ENCODE assay signal across 9 cellular contexts in the genomic region with DNA sequence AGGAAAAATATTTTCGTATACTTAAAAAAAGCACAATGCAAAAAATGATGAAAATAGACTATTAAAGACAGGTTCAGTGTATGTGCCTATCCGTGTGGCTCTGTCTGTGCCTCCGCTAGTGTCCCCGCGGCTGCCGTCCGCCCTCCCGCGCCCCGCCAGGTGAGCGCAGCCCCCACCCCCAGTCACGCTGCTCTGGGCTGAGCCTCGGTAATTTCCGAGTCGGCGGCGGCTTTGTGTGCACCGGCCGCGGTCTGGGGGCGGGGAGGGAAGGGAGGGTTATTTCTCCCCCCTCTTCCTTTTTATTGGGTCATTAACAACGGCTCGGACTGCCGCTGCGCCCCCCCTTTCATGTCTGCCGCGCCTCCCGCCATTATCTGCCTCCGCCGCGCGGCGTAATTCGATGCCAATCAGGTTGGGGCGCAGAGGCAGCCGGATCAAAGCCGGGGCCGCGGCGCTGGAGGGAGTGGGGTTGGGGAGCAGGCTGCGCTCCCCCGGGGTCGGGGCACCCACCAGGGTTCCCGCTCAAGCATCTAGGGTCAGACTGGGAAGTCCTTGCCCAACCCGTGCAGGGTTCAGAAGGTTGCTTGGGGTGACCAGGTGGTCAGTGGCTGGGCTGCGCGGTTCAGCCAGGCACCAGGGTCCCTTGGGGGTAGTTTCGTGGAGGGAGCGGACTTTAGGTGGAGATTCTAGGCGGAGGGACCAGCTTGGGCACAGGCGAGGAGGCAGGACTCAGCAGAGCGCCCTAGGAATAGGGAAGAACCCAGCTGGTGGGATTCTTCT. TPM values are rescaled to one million over a fixed set of nuclear protein-coding genes. Genes with fewer than 3 reads are reported as not detected.
DNase-seq lines count a peak whose midpoint lies in the region; ATAC-seq and TF ChIP-seq lines count a peak whose summit lies in the region.
"Had no signal": no experiment of that assay in that cellular context is flagged by ENCODE, and none has a peak within 500 bp of the region (broad histone marks: within the 10 kb centered on the region; RNA-seq: fewer than 3 reads in every experiment).

No MANE protein-coding gene starts in this region.

- intact Hi-C loops in CD4-positive, alpha-beta memory T cell (cut with micrococcal nuclease), result no loop called here

- H3K4me1 Mint-ChIP-seq in T-helper 17 cell (peaks cover 17% of the 10 kb centered on the region), type B pancreatic cell (ENCODE audit: unreplicated experiment) (peaks cover 61% of the 10 kb centered on the region)
- peaks cover 6 to 24% (median 7%) of the 10 kb centered on the region in 4 donors for H3K4me1 Mint-ChIP-seq in CD4-positive, alpha-beta memory T cell

- H3K27me3 Mint-ChIP-seq in T-helper 17 cell (peaks cover 52% of the 10 kb centered on the region), type B pancreatic cell (peaks cover 44% of the 10 kb centered on the region)
- peaks cover 15 to 32% of the 10 kb centered on the region in 2 donors for H3K27me3 Mint-ChIP-seq in CD4-positive, alpha-beta memory T cell

- H3K4me1 ChIP-seq in CD4-positive, alpha-beta memory T cell (ENCODE audit: insufficient read depth, low read length), result peaks cover 13% of the 10 kb centered on the region

- no peaks in the 10 kb centered on the region for H3K36me3 ChIP-seq in CD4-positive, alpha-beta memory T cell (ENCODE audit: insufficient read depth, low read length)

- no peaks in the 10 kb centered on the region for H3K9me3 ChIP-seq in T-helper 17 cell (ENCODE audit: control insufficient read depth, low read length, poor library complexity, severe bottlenecking)
- H3K9me3 ChIP-seq in CD4-positive, alpha-beta memory T cell (ENCODE audit: control insufficient read depth in 1 of 2, low read length in 2 of 2), result no peaks in the 10 kb centered on the region

- DNase-seq in stimulated activated CD4-positive, alpha-beta T cell treated with anti-CD3 and anti-CD28 coated beads, Interleukin-15, amount 100 ng/mL, for 24 hours, result peak; percentile 25
- no peak for DNase-seq in stimulated activated CD4-positive, alpha-beta T cell treated with anti-CD3 and anti-CD28 coated beads, Interleukin-2, amount 100 ng/mL, for 48 hours
- DNase-seq in T-helper 17 cell (no peak), iPS-NIHi7 (ENCODE audit: extremely low spot score) (peak; percentile 60), type B pancreatic cell (ENCODE audit: extremely low spot score, unreplicated experiment) (no peak), NCI-H2029 treated with DMSO at 0.1 percent for 48 hours (lab: John Stamatoyannopoulos, UW) (no peak)
- no peak for DNase-seq in CD4-positive, alpha-beta memory T cell

- peaks cover 9% of the 10 kb centered on the region for H3K36me3 Mint-ChIP-seq in T-helper 17 cell (ENCODE audit: low read depth)
- H3K36me3 Mint-ChIP-seq in type B pancreatic cell, result no peaks in the 10 kb centered on the region
- H3K36me3 Mint-ChIP-seq in CD4-positive, alpha-beta memory T cell, result no peaks in the 10 kb centered on the region

- peaks cover 24% of the 10 kb centered on the region for H3K27me3 ChIP-seq in CD4-positive, alpha-beta memory T cell (ENCODE audit: insufficient read depth, low read length)

- CTCF ChIA-PET in CD4-positive, alpha-beta memory T cell (lab: Charles Lee; ENCODE audit: partially characterized antibody), result interaction anchor here (0.6 kb wide), 1 partner anchor 621 kb away, joined by 3 read pairs; no protein-coding TSS in a partner anchor

- H3K4me3 Mint-ChIP-seq in T-helper 17 cell, result peak overlapping the region; percentile 71
- peak overlapping the region; percentile 81 for H3K4me3 Mint-ChIP-seq in type B pancreatic cell
- peak overlapping the region in 4 of 8 donors; percentile 21 to 76 (median 48) for H3K4me3 Mint-ChIP-seq in CD4-positive, alpha-beta memory T cell

- TF ChIP-seq CTCF in type B pancreatic cell (conservative IDR thresholded peaks at IDR 0.05), result no peak

- ATAC-seq in T-helper 17 cell, result peak; percentile 74
- ATAC-seq in GM18858 (IDR thresholded peaks at IDR 0.05; ENCODE audit: unreplicated experiment), result no peak

- no peak overlapping the region for H3K27ac ChIP-seq in CD4-positive, alpha-beta memory T cell (ENCODE audit: low read depth, low read length)

- POLR2A ChIA-PET in CD4-positive, alpha-beta memory T cell (lab: Charles Lee; ENCODE audit: partially characterized antibody), result no interaction called here

- H3K27ac Mint-ChIP-seq in T-helper 17 cell (no peak overlapping the region), type B pancreatic cell (peak overlapping the region; percentile 15)
- no peak overlapping the region for H3K27ac Mint-ChIP-seq in CD4-positive, alpha-beta memory T cell

- H3K9me3 Mint-ChIP-seq in type B pancreatic cell, result no peaks in the 10 kb centered on the region
- no peaks in the 10 kb centered on the region for H3K9me3 Mint-ChIP-seq in CD4-positive, alpha-beta memory T cell

- H3K4me3 ChIP-seq in CD4-positive, alpha-beta memory T cell (ENCODE audit: low read length in 2 of 2), result no peak overlapping the region

RNA-seq across cellular contexts. Expression of gene PSD2, which starts 39.5 kb away (rescaled TPM):
- under 1 TPM in 1 of 2 donors, not detected in 1; 0.07 TPM for total RNA-seq in T-helper 17 cell
- 0.19 and 0.27 TPM in 2 replicates for total RNA-seq in type B pancreatic cell (ENCODE audit: low replicate concordance)
- total RNA-seq in CD4-positive, alpha-beta memory T cell, result not detected
- not detected for polyA plus RNA-seq in CD4-positive, alpha-beta memory T cell
- total RNA-seq: glomerular endothelial cell had no signal

Comparison
In these comparisons a context has a peak if more than half of its experiments do, and no peak if none do; other contexts are left out.
1. DNase-seq: peak in stimulated activated CD4-positive, alpha-beta T cell treated with anti-CD3 and anti-CD28 coated beads, Interleukin-15, amount 100 ng/mL, for 24 hours (single experiment) and iPS-NIHi7 (single experiment); none in stimulated activated CD4-positive, alpha-beta T cell treated with anti-CD3 and anti-CD28 coated beads, Interleukin-2, amount 100 ng/mL, for 48 hours (0 of 2), T-helper 17 cell (0 of 3), type B pancreatic cell (single experiment), CD4-positive, alpha-beta memory T cell (0 of 5) and NCI-H2029 treated with DMSO at 0.1 percent for 48 hours (single experiment).